Comparison of ENCODE assay signal across 31 cellular contexts in the genomic region with DNA sequence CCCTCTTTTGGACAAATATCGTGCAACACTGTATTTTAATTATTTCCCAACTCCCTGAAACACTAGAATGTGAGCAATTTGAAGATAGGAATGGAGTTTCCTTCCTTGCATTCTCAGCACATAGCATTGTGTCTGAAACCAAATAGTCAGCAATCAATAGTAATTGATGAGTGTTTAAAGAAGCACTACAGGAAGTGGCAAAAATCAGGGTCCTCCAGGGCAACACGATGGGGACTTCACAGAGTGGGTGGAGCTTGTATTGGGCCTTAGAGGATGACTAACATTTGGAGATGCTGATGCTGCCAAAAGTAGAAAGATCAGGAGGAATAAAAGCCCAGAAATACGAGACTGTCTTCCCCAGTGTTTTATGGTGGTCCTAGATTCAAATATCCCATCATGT.
DNase-seq lines count a peak whose midpoint lies in the region; ATAC-seq and TF ChIP-seq lines count a peak whose summit lies in the region.
"Had no signal": no experiment of that assay in that cellular context is flagged by ENCODE, and none has a peak within 500 bp of the region (broad histone marks: within the 10 kb centered on the region; RNA-seq: fewer than 3 reads in every experiment).

No MANE protein-coding gene starts in this region.

- no peak overlapping the region for H3K9ac ChIP-seq in HUES64 (ENCODE audit: low read depth, low read length)

- 89% methylated on average over 3 of the region's 3 CpGs for WGBS in HUES64

- no peak for DNase-seq in type B pancreatic cell (ENCODE audit: extremely low spot score, unreplicated experiment)
- no peak for DNase-seq in stimulated activated CD4-positive, alpha-beta T cell treated with anti-CD3 and anti-CD28 coated beads, Interleukin-4, amount 100 ng/mL, for 4 hours
- DNase-seq in C1 segment of cervical spinal cord (lab: John Stamatoyannopoulos, UW), result no peak
- no peak for DNase-seq in EL
- no peak for DNase-seq in immature natural killer cell
- DNase-seq: activated CD4-positive, alpha-beta T cell treated with anti-CD3 and anti-CD28 coated beads for 36 hours; activated gamma-delta T cell treated with Interleukin-2 at 50 U/mL for 16 hours; activated naive CD8-positive, alpha-beta T cell treated with anti-CD3 and anti-CD28 coated beads, Interleukin-2, amount 50 U/mL, for 24 hours; activated T-cell treated with anti-CD3 and anti-CD28 coated beads, Interleukin-2, amount 50 U/mL, for 24 hours; central memory CD4-positive, alpha-beta T cell; foreskin keratinocyte; left cardiac atrium; NCI-H1092; NCI-H187; NCI-H2171; NCI-H524; NK-92 treated with Interleukin-12 subunit alpha and Interleukin-12 subunit beta, amount 100 ng/mL, for 24 hours; PC-3; stimulated activated CD4-positive, alpha-beta T cell treated with anti-CD3 and anti-CD28 coated beads, Interleukin-15, amount 100 ng/mL, for 24 hours; stimulated activated naive CD4-positive, alpha-beta T cell; testis had no signal

- no peaks in the 10 kb centered on the region for H3K9me3 ChIP-seq in HUES64 (ENCODE audit: insufficient read depth, low read depth, low read length)
- H3K9me3 ChIP-seq: esophagus muscularis mucosa, neutrophil, testis had no signal

- H3K36me3 Mint-ChIP-seq in type B pancreatic cell (no peaks in the 10 kb centered on the region), immature natural killer cell (no peaks in the 10 kb centered on the region)
- H3K36me3 Mint-ChIP-seq: CD14-positive monocyte, memory B cell had no signal

- H3K4me1 Mint-ChIP-seq in type B pancreatic cell (ENCODE audit: unreplicated experiment) (peaks cover 17% of the 10 kb centered on the region), immature natural killer cell (no peaks in the 10 kb centered on the region)
- H3K4me1 Mint-ChIP-seq: activated CD4-positive, alpha-beta T cell treated with anti-CD3 and anti-CD28 coated beads for 36 hours; activated naive CD8-positive, alpha-beta T cell treated with anti-CD3 and anti-CD28 coated beads, Interleukin-2, amount 50 U/mL, for 24 hours; CD14-positive monocyte; memory B cell had no signal

- H3K9me3 Mint-ChIP-seq in type B pancreatic cell, result no peaks in the 10 kb centered on the region
- H3K9me3 Mint-ChIP-seq in immature natural killer cell, result peaks cover 0 to 2% (median 0%) of the 10 kb centered on the region in 6 donors
- H3K9me3 Mint-ChIP-seq: activated naive CD8-positive, alpha-beta T cell treated with anti-CD3 and anti-CD28 coated beads, Interleukin-2, amount 50 U/mL, for 24 hours; activated T-cell treated with anti-CD3 and anti-CD28 coated beads, Interleukin-2, amount 50 U/mL, for 24 hours; memory B cell had no signal

- no peak overlapping the region for H3K4me3 Mint-ChIP-seq in type B pancreatic cell
- H3K4me3 Mint-ChIP-seq in immature natural killer cell, result no peak overlapping the region
- H3K4me3 Mint-ChIP-seq: activated CD4-positive, alpha-beta T cell treated with anti-CD3 and anti-CD28 coated beads for 36 hours; activated naive CD8-positive, alpha-beta T cell treated with anti-CD3 and anti-CD28 coated beads, Interleukin-2, amount 50 U/mL, for 24 hours; activated T-cell treated with anti-CD3 and anti-CD28 coated beads, Interleukin-2, amount 50 U/mL, for 24 hours; CD14-positive monocyte; dendritic cell treated with granulocyte-macrophage colony-stimulating factor and Interleukin-4, amounts not matched to agents 40 ng/mL and 50 ng/mL, for 4 days; memory B cell had no signal

- no peaks in the 10 kb centered on the region for H3K27me3 ChIP-seq in HUES64 (ENCODE audit: insufficient read depth, low read length)
- H3K27me3 ChIP-seq: esophagus muscularis mucosa, foreskin keratinocyte, neutrophil, testis had no signal

- peak overlapping the region; percentile 18; the same call in 1 of the 2 replicates for H3K27ac ChIP-seq in HUES64 (ENCODE audit: low read depth, low read length)
- H3K27ac ChIP-seq: esophagus muscularis mucosa, foreskin keratinocyte, neutrophil, testis had no signal

- no peaks in the 10 kb centered on the region for H3K4me1 ChIP-seq in HUES64 (ENCODE audit: insufficient read depth, low read length)
- H3K4me1 ChIP-seq: esophagus muscularis mucosa, foreskin keratinocyte, testis had no signal

- H3K36me3 ChIP-seq in HUES64 (ENCODE audit: insufficient read depth, low read length), result no peaks in the 10 kb centered on the region
- H3K36me3 ChIP-seq: esophagus muscularis mucosa, neutrophil had no signal

- H3K27me3 Mint-ChIP-seq in type B pancreatic cell (no peaks in the 10 kb centered on the region), immature natural killer cell (ENCODE audit: low read depth in 3 of 3) (peaks cover 0 to 4% (median 3%) of the 10 kb centered on the region in 3 donors)
- H3K27me3 Mint-ChIP-seq: activated CD4-positive, alpha-beta T cell treated with anti-CD3 and anti-CD28 coated beads for 36 hours; activated naive CD8-positive, alpha-beta T cell treated with anti-CD3 and anti-CD28 coated beads, Interleukin-2, amount 50 U/mL, for 24 hours; dendritic cell treated with granulocyte-macrophage colony-stimulating factor and Interleukin-4, amounts not matched to agents 40 ng/mL and 50 ng/mL, for 4 days; memory B cell had no signal

- H3K27ac Mint-ChIP-seq in type B pancreatic cell (peak overlapping the region; percentile 39), immature natural killer cell (no peak overlapping the region)
- H3K27ac Mint-ChIP-seq: activated CD4-positive, alpha-beta T cell treated with anti-CD3 and anti-CD28 coated beads for 36 hours; activated naive CD8-positive, alpha-beta T cell treated with anti-CD3 and anti-CD28 coated beads, Interleukin-2, amount 50 U/mL, for 24 hours; activated T-cell treated with anti-CD3 and anti-CD28 coated beads, Interleukin-2, amount 50 U/mL, for 24 hours; CD14-positive monocyte; dendritic cell treated with granulocyte-macrophage colony-stimulating factor and Interleukin-4, amounts not matched to agents 40 ng/mL and 50 ng/mL, for 4 days; memory B cell had no signal

- TF ChIP-seq CTCF in type B pancreatic cell (conservative IDR thresholded peaks at IDR 0.05), result no peak

- H3K4me3 ChIP-seq in HUES64 (ENCODE audit: low read length), result no peak overlapping the region
- H3K4me3 ChIP-seq: esophagus muscularis mucosa, testis had no signal

- peak; percentile 56 for ATAC-seq in GM18907 (IDR thresholded peaks at IDR 0.05; ENCODE audit: unreplicated experiment)
- ATAC-seq in GM21825 (IDR thresholded peaks at IDR 0.05; ENCODE audit: unreplicated experiment), result peak; percentile 44
- ATAC-seq: activated CD4-positive, alpha-beta T cell treated with anti-CD3 and anti-CD28 coated beads for 36 hours; activated naive CD8-positive, alpha-beta T cell treated with anti-CD3 and anti-CD28 coated beads, Interleukin-2, amount 50 U/mL, for 24 hours; foreskin keratinocyte; left cardiac atrium; PC-3; Right ventricle myocardium inferior; SK-N-SH treated with all-trans-retinoic acid at 6 μM for 48 hours had no signal
